In genomic region chr17:61462734-61463067, GRCh38 we compare ENCODE assay signal across 18 cellular contexts. TPM values are rescaled to one million over a fixed set of nuclear protein-coding genes. Genes with fewer than 3 reads are reported as not detected.
A peak's percentile ranks its signal among the peaks of the same experiment; 100 is the strongest.
DNase-seq lines count a peak whose midpoint lies in the region; ATAC-seq, FAIRE-seq and TF ChIP-seq lines count a peak whose summit lies in the region.
"Had no signal": no experiment of that assay in that cellular context is flagged by ENCODE, and none has a peak within 500 bp of the region (broad histone marks: within the 10 kb centered on the region; RNA-seq: fewer than 3 reads in every experiment).

No MANE protein-coding gene starts in this region.

- H3K56ac ChIP-seq in H9 (ENCODE audit: insufficient read length, low read depth, low read length), result no peak overlapping the region

- no peak for FAIRE-seq in RCC 7860 (lab: Jason Lieb, UNC)
- FAIRE-seq: K562 had no signal

- no peak overlapping the region for H2BK15ac ChIP-seq in H9 (ENCODE audit: low read depth, low read length)

- no peaks in the 10 kb centered on the region; the same call in 1 of the 2 replicates for H3K4me1 ChIP-seq in H9 (ENCODE audit: insufficient read depth, low read length)
- peaks cover under 1% of the 10 kb centered on the region for H3K4me1 ChIP-seq in endodermal cell (ENCODE audit: control insufficient read depth, insufficient read depth, low read length)
- peaks cover 16% of the 10 kb centered on the region for H3K4me1 ChIP-seq in neural progenitor cell

- no peak overlapping the region for H4K5ac ChIP-seq in H9 (ENCODE audit: insufficient read length, low read depth, low read length)

- no peaks in the 10 kb centered on the region for H3F3A ChIP-seq in neural progenitor cell (ENCODE audit: low read depth)

- no peak overlapping the region for H2BK12ac ChIP-seq in H9 (ENCODE audit: insufficient read length, low read depth, low read length)

- no peak overlapping the region for H2AFZ ChIP-seq in H9 (ENCODE audit: low read length)
- H2AFZ ChIP-seq in neural progenitor cell (replicated peaks), result no peak overlapping the region

- H2BK20ac ChIP-seq in H9 (ENCODE audit: low read depth, low read length, poor library complexity, severe bottlenecking), result no peak overlapping the region

- H3K9me3 Mint-ChIP-seq in H9, result peaks cover 2 to 5% of the 10 kb centered on the region in 2 experiments
- H3K9me3 Mint-ChIP-seq in endodermal cell, result no peaks in the 10 kb centered on the region
- peaks cover 7% of the 10 kb centered on the region for H3K9me3 Mint-ChIP-seq in neural progenitor cell
- H3K9me3 Mint-ChIP-seq: effector memory CD8-positive, alpha-beta T cell; natural killer cell had no signal

- H3K27ac ChIP-seq in H9 (ENCODE audit: insufficient read length, low read depth, low read length) (no peak overlapping the region), endodermal cell (ENCODE audit: low read depth, low read length) (no peak overlapping the region), neural progenitor cell (no peak overlapping the region)
- H3K27ac ChIP-seq: 22Rv1, thyroid gland had no signal

- H3K4me1 Mint-ChIP-seq in H9 (peaks cover 23 to 45% of the 10 kb centered on the region in 2 experiments), endodermal cell (peaks cover 40% of the 10 kb centered on the region), neural progenitor cell (peaks cover 26% of the 10 kb centered on the region)

- TF ChIP-seq CTCF in H9 (conservative IDR thresholded peaks at IDR 0.05), result no peak
- TF ChIP-seq CTCF in endodermal cell (conservative IDR thresholded peaks at IDR 0.05), result no peak
- TF ChIP-seq CTCF in neural progenitor cell (IDR thresholded peaks at IDR 0.05), result no peak

- H3K36me3 Mint-ChIP-seq in H9 (ENCODE audit: insufficient read depth in 1 of 3, low read depth in 3 of 3), result peaks cover 0 to 1% (median 0%) of the 10 kb centered on the region in 3 experiments; a peak in 2 of 7 replicates
- H3K36me3 Mint-ChIP-seq in endodermal cell (ENCODE audit: low read depth), result no peaks in the 10 kb centered on the region
- no peaks in the 10 kb centered on the region for H3K36me3 Mint-ChIP-seq in neural progenitor cell
- H3K36me3 Mint-ChIP-seq: natural killer cell had no signal

- H3K23me2 ChIP-seq in H9 (ENCODE audit: insufficient read length, low read depth, low read length, poor library complexity, severe bottlenecking), result no peaks in the 10 kb centered on the region

- H2AK5ac ChIP-seq in H9 (ENCODE audit: insufficient read length, low read length), result no peak overlapping the region

- H3K79me1 ChIP-seq in H9 (ENCODE audit: insufficient read depth, low read depth, low read length, poor library complexity, severe bottlenecking), result no peaks in the 10 kb centered on the region

- H3K18ac ChIP-seq in H9 (ENCODE audit: insufficient read length, low read depth, low read length), result no peak overlapping the region

- H3K9ac ChIP-seq in H9 (ENCODE audit: extremely low read depth, insufficient read length, low read length) (no peak overlapping the region), endodermal cell (ENCODE audit: extremely low read depth, low read length, poor library complexity, severe bottlenecking) (no peak overlapping the region), neural progenitor cell (no peak overlapping the region)

- peak overlapping the region; percentile 48 for H3K4me2 ChIP-seq in H9 (ENCODE audit: insufficient read depth, insufficient read length, low read length)
- H3K4me2 ChIP-seq in neural progenitor cell, result peak overlapping the region; percentile 85

- H4K8ac ChIP-seq in H9 (replicated peaks; ENCODE audit: insufficient read length, low read depth, low read length), result no peak overlapping the region

- WGBS in H9 (ENCODE audit: extremely low coverage, insufficient read length, low lambda C conversion rate), result no CpG with 5 or more reads among the region's 6 CpGs
- 20 to 30% methylated on average over 4 to 6 of the region's 6 CpGs for whole genome bisulfite sequencing in endodermal cell (ENCODE audit: insufficient coverage in 1 of 2, insufficient read length in 1 of 2), 2 experiments

- H3K4me3 ChIP-seq in endodermal cell (ENCODE audit: low read length), result no peak overlapping the region
- H3K4me3 ChIP-seq in neural progenitor cell, result peak overlapping the region; percentile 46
- H3K4me3 ChIP-seq: thyroid gland had no signal

- H3K36me3 ChIP-seq in endodermal cell (ENCODE audit: control insufficient read depth, insufficient read depth, low read length) (no peaks in the 10 kb centered on the region), neural progenitor cell (no peaks in the 10 kb centered on the region)
- H3K36me3 ChIP-seq: thyroid gland had no signal

- H3K27ac Mint-ChIP-seq in H9, result no peak overlapping the region
- H3K27ac Mint-ChIP-seq in endodermal cell, result no peak overlapping the region
- H3K27ac Mint-ChIP-seq in neural progenitor cell, result no peak overlapping the region
- H3K27ac Mint-ChIP-seq: effector memory CD8-positive, alpha-beta T cell; natural killer cell had no signal

- H3K23ac ChIP-seq in H9 (ENCODE audit: insufficient read length, low read depth, low read length), result no peak overlapping the region

- H3K9me3 ChIP-seq in H9 (ENCODE audit: control insufficient read depth, low read depth, low read length), result no peaks in the 10 kb centered on the region
- H3K9me3 ChIP-seq in endodermal cell (ENCODE audit: control insufficient read depth, low read length), result no peaks in the 10 kb centered on the region
- H3K9me3 ChIP-seq in neural progenitor cell (ENCODE audit: low read depth), result no peaks in the 10 kb centered on the region
- H3K9me3 ChIP-seq: thyroid gland had no signal

- H3T11ph ChIP-seq in H9 (ENCODE audit: low read length), result no peak overlapping the region

- H3K4me3 Mint-ChIP-seq in H9, result peak overlapping the region; percentile 30 to 77
- peak overlapping the region; percentile 46 for H3K4me3 Mint-ChIP-seq in endodermal cell
- H3K4me3 Mint-ChIP-seq in neural progenitor cell, result peak overlapping the region; percentile 55
- H3K4me3 Mint-ChIP-seq: natural killer cell had no signal

- H4K91ac ChIP-seq in H9 (ENCODE audit: insufficient read length, low read depth, low read length), result no peak overlapping the region

- no peaks in the 10 kb centered on the region for H3K79me2 ChIP-seq in H9 (ENCODE audit: insufficient read depth, low read length)
- no peaks in the 10 kb centered on the region for H3K79me2 ChIP-seq in neural progenitor cell (ENCODE audit: low read depth)

- peaks cover 72% of the 10 kb centered on the region for H3K27me3 ChIP-seq in H9 (ENCODE audit: insufficient read depth, low read length)
- peaks cover 97% of the 10 kb centered on the region for H3K27me3 ChIP-seq in endodermal cell (ENCODE audit: control insufficient read depth, insufficient read depth, low read length, poor library complexity, severe bottlenecking)
- H3K27me3 ChIP-seq in neural progenitor cell, result peaks cover 95% of the 10 kb centered on the region

- H3K27me3 Mint-ChIP-seq in H9 (ENCODE audit: low read depth) (peaks cover 99% of the 10 kb centered on the region), endodermal cell (ENCODE audit: insufficient read depth) (peaks cover 91% of the 10 kb centered on the region), neural progenitor cell (ENCODE audit: insufficient read depth, low read depth) (peaks cover 59% of the 10 kb centered on the region)

- DNase-seq in DMS 273 (lab: John Stamatoyannopoulos, UW; ENCODE audit: unreplicated experiment) (peak; percentile 28), DMS 273 treated with DMSO at 0.1 percent for 48 hours (lab: John Stamatoyannopoulos, UW) (no peak), H9 (no peak), endodermal cell (no peak), neural progenitor cell (ENCODE audit: low spot score) (no peak), RCC 7860 (ENCODE audit: low spot score) (no peak)
- DNase-seq in stimulated activated CD4-positive, alpha-beta T cell treated with anti-CD3 and anti-CD28 coated beads, Interleukin-4, amount 100 ng/mL, for 24 hours, result no peak
- DNase-seq: activated CD4-positive, alpha-beta T cell treated with anti-CD3 and anti-CD28 coated beads for 1 hour; activated CD8-positive, alpha-beta memory T cell treated with anti-CD3 and anti-CD28 coated beads, Interleukin-2, amount 50 U/mL, for 48 hours; effector memory CD8-positive, alpha-beta T cell; natural killer cell; NCI-H1092 treated with DMSO at 0.1 percent for 48 hours; NCI-H2171 treated with DMSO at 0.1 percent for 48 hours; thyroid gland had no signal

- no peak overlapping the region for H2BK120ac ChIP-seq in H9 (ENCODE audit: low read depth, low read length, poor library complexity, severe bottlenecking)

- no peak for ATAC-seq in HG02981 (IDR thresholded peaks at IDR 0.05; ENCODE audit: unreplicated experiment)
- ATAC-seq: effector memory CD8-positive, alpha-beta T cell; natural killer cell had no signal

- H2BK5ac ChIP-seq in H9 (ENCODE audit: insufficient read length, low read length), result no peak overlapping the region

- no peak overlapping the region for H3K4ac ChIP-seq in H9 (ENCODE audit: low read depth, low read length)

- H3K14ac ChIP-seq in H9 (ENCODE audit: insufficient read depth, low read length), result no peak overlapping the region

- H4K20me1 ChIP-seq in H9 (ENCODE audit: control insufficient read depth, insufficient read depth, insufficient read length) (peaks cover 2% of the 10 kb centered on the region), neural progenitor cell (ENCODE audit: low read depth) (peaks cover 32% of the 10 kb centered on the region)

RNA-seq across cellular contexts. Expression of gene TBX4, which starts 10.5 kb away (rescaled TPM):
- total RNA-seq in H9 (2021) (not detected in 2 replicates), endodermal cell (not detected), neural progenitor cell (ENCODE audit: low replicate concordance) (not detected in 2 replicates)
- 1.5 TPM for polyA plus RNA-seq in endodermal cell (2013, experiment 1 of 2)
- polyA plus RNA-seq in endodermal cell (2013, experiment 2 of 2), result 1.4 TPM
- total RNA-seq: K562, natural killer cell, Right ventricle myocardium superior had no signal
- polyA plus RNA-seq: K562 had no signal
